In the genomic region with DNA sequence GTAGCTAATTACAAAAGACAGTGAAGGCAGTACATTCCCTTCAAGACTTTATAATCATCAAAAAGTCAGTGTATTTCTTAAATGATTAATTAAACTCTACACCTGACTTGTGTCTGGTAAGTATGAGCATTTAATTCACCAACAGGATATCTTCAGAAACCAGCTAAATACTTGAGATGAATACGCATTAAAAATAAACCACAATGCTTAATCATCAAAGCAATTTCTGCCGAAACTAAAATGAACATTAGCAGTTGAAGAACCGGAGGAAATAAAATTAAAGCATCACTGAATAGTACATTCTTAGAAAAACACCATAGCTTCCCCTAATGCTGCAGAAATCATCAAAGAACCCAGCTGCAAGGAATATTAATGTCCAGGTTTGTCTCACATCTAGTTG, we compare ENCODE assay signal across 23 cellular contexts. TPM values are rescaled to one million over a fixed set of nuclear protein-coding genes. Genes with fewer than 3 reads are reported as not detected.
A peak's percentile ranks its signal among the peaks of the same experiment; 100 is the strongest.
DNase-seq lines count a peak whose midpoint lies in the region; ATAC-seq, FAIRE-seq and TF ChIP-seq lines count a peak whose summit lies in the region.
"Had no signal": no experiment of that assay in that cellular context is flagged by ENCODE, and none has a peak within 500 bp of the region (broad histone marks: within the 10 kb centered on the region; RNA-seq: fewer than 3 reads in every experiment).

No MANE protein-coding gene starts in this region.

- H3K4me1 Mint-ChIP-seq in natural killer cell, result no peaks in the 10 kb centered on the region
- H3K4me1 Mint-ChIP-seq in stimulated activated naive B cell treated with anti-CD40 and anti-IgM and Interleukin-4, amounts not matched to agents 10 μg/mL and 1 μg/mL and 100 μg/mL, for 72 hours, result no peaks in the 10 kb centered on the region
- H3K4me1 Mint-ChIP-seq: CD8-positive, alpha-beta memory T cell had no signal

- H3K27me3 Mint-ChIP-seq in natural killer cell (ENCODE audit: low read depth in 2 of 2), result no peaks in the 10 kb centered on the region
- H3K27me3 Mint-ChIP-seq in stimulated activated naive B cell treated with anti-CD40 and anti-IgM and Interleukin-4, amounts not matched to agents 10 μg/mL and 1 μg/mL and 100 μg/mL, for 72 hours, result no peaks in the 10 kb centered on the region
- H3K27me3 Mint-ChIP-seq: CD8-positive, alpha-beta memory T cell had no signal

- H3K79me2 ChIP-seq in keratinocyte (ENCODE audit: control insufficient read depth, insufficient read depth, low read length), result no peaks in the 10 kb centered on the region

- H2AFZ ChIP-seq in keratinocyte (ENCODE audit: control insufficient read depth, low read length), result no peak overlapping the region

- FAIRE-seq in keratinocyte (lab: Jason Lieb, UNC), result peak; percentile 59
- FAIRE-seq: GM12892, GM18507, H1 had no signal

- no peak overlapping the region for H3K27ac Mint-ChIP-seq in natural killer cell
- no peak overlapping the region for H3K27ac Mint-ChIP-seq in stimulated activated naive B cell treated with anti-CD40 and anti-IgM and Interleukin-4, amounts not matched to agents 10 μg/mL and 1 μg/mL and 100 μg/mL, for 72 hours
- H3K27ac Mint-ChIP-seq: CD8-positive, alpha-beta memory T cell had no signal

- H3K9me1 ChIP-seq in keratinocyte (ENCODE audit: control insufficient read depth, extremely low read depth, insufficient read depth, low read length), result no peaks in the 10 kb centered on the region

- no peaks in the 10 kb centered on the region for H3K9me3 Mint-ChIP-seq in natural killer cell
- no peaks in the 10 kb centered on the region for H3K9me3 Mint-ChIP-seq in stimulated activated naive B cell treated with anti-CD40 and anti-IgM and Interleukin-4, amounts not matched to agents 10 μg/mL and 1 μg/mL and 100 μg/mL, for 72 hours

- H3K27ac ChIP-seq in keratinocyte (ENCODE audit: control insufficient read depth, insufficient read depth, low read length), result no peak overlapping the region

- no peaks in the 10 kb centered on the region for H3K36me3 ChIP-seq in keratinocyte (ENCODE audit: control insufficient read depth in 2 of 2, extremely low read depth in 1 of 2, insufficient read depth in 2 of 2, low read length in 2 of 2)

- H3K4me3 ChIP-seq in keratinocyte (ENCODE audit: control insufficient read depth in 2 of 3, extremely low read depth in 1 of 3, insufficient read depth in 2 of 3, low read depth in 1 of 3, low read length in 3 of 3), result no peak overlapping the region

- no peaks in the 10 kb centered on the region for H4K20me1 ChIP-seq in keratinocyte (ENCODE audit: control insufficient read depth, extremely low read depth, insufficient read depth, low read length)

- DNase-seq in LHCN-M2 (ENCODE audit: low read depth) (peak; percentile 51), amniotic epithelial cell (ENCODE audit: low read depth) (peak; percentile 41), keratinocyte (ENCODE audit: low read depth, low spot score) (no peak), NCI-H2171 treated with DMSO at 0.1 percent for 48 hours (lab: John Stamatoyannopoulos, UW) (no peak), natural killer cell (no peak)
- DNase-seq in stimulated activated naive B cell treated with anti-CD40 and anti-IgM and Interleukin-4, amounts not matched to agents 10 μg/mL and 1 μg/mL and 100 μg/mL, for 72 hours, result no peak
- DNase-seq: Calu3; CD8-positive, alpha-beta memory T cell; DMS153; Kasumi-1; NCI-H1092; NCI-H1436; NCI-H187 treated with DMSO at 0.1 percent for 48 hours; NCI-H226; NCI-H510A treated with DMSO at 0.1 percent for 48 hours; NCI-H82 had no signal

- TF ChIP-seq CTCF in keratinocyte (optimal IDR thresholded peaks at IDR 0.05 in 1 of 3, IDR thresholded peaks at IDR 0.05 in 1 of 3, conservative IDR thresholded peaks at IDR 0.05 in 1 of 3; ENCODE audit: extremely low read depth in 1 of 3, insufficient read depth in 2 of 3, low read length in 3 of 3) (no peak), natural killer cell (IDR thresholded peaks at IDR 0.05) (no peak)

- H3K9ac ChIP-seq in keratinocyte (ENCODE audit: control insufficient read depth, extremely low read depth, insufficient read depth, low read length), result no peak overlapping the region

- no peaks in the 10 kb centered on the region for H3K27me3 ChIP-seq in keratinocyte (ENCODE audit: control insufficient read depth, extremely low read depth, insufficient read depth, low read length)

- H3K9me3 ChIP-seq in keratinocyte (ENCODE audit: control insufficient read depth, low read depth, low read length), result no peaks in the 10 kb centered on the region

- no peak for ATAC-seq in HG03469 (IDR thresholded peaks at IDR 0.05; ENCODE audit: unreplicated experiment)
- no peak for ATAC-seq in natural killer cell
- ATAC-seq in stimulated activated naive B cell treated with anti-CD40 and anti-IgM and Interleukin-4, amounts not matched to agents 10 μg/mL and 1 μg/mL and 100 μg/mL, for 72 hours (replicated peaks), result no peak
- ATAC-seq: HCT116, Right ventricle myocardium inferior had no signal

- intact Hi-C loops in natural killer cell (cut with micrococcal nuclease), result no loop called here

- H3K4me3 Mint-ChIP-seq in natural killer cell, result no peak overlapping the region
- no peak overlapping the region for H3K4me3 Mint-ChIP-seq in stimulated activated naive B cell treated with anti-CD40 and anti-IgM and Interleukin-4, amounts not matched to agents 10 μg/mL and 1 μg/mL and 100 μg/mL, for 72 hours
- H3K4me3 Mint-ChIP-seq: CD8-positive, alpha-beta memory T cell had no signal

- H3K4me2 ChIP-seq in keratinocyte (ENCODE audit: control insufficient read depth, extremely low read depth, insufficient read depth, low read depth, low read length), result no peak overlapping the region

- H3K4me1 ChIP-seq in keratinocyte (ENCODE audit: control insufficient read depth, extremely low read depth, insufficient read depth, low read length), result no peaks in the 10 kb centered on the region

- dilution Hi-C loops in keratinocyte (cut with MboI; ENCODE audit: extremely low pct_ligation_motif_present, low sequenced_read_pairs), result no loop called here

- no peaks in the 10 kb centered on the region for H3K36me3 Mint-ChIP-seq in natural killer cell
- H3K36me3 Mint-ChIP-seq in stimulated activated naive B cell treated with anti-CD40 and anti-IgM and Interleukin-4, amounts not matched to agents 10 μg/mL and 1 μg/mL and 100 μg/mL, for 72 hours, result no peaks in the 10 kb centered on the region
- H3K36me3 Mint-ChIP-seq: CD8-positive, alpha-beta memory T cell had no signal

RNA-seq across cellular contexts. Expression of gene SLC25A21, which starts 32.7 kb away (rescaled TPM):
- 0.19 and 0.57 TPM in 2 replicates for total RNA-seq in LHCN-M2 (2014; rRNA removed)
- polyA plus RNA-seq in LHCN-M2 (2012), result 0.40 TPM
- polyA plus RNA-seq in keratinocyte, result 0.28 to 0.66 TPM (median 0.40 TPM) in 3 replicates
- 0.31 TPM for polyA plus RNA-seq in keratinocyte (2011; ENCODE audit: low read depth)
- 0.25 and 0.57 TPM in 2 replicates for polyA plus RNA-seq in keratinocyte (2011; cell fraction: cytosol; rRNA removed)
- 0.22 and 0.48 TPM in 2 replicates for polyA plus RNA-seq in keratinocyte (2011; cell fraction: nucleus; rRNA removed)
- polyA plus RNA-seq in keratinocyte (2012; ENCODE audit: low replicate concordance), result 0.28 and 0.39 TPM in 2 replicates
- 0.07 to 1.4 TPM (median 0.99 TPM) in 3 replicates for polyA minus RNA-seq in keratinocyte
- not detected for polyA minus RNA-seq in keratinocyte (2011; cell fraction: cytosol; rRNA and poly(A)+ RNA removed)
- 0.21 and 2.2 TPM in 2 replicates for polyA minus RNA-seq in keratinocyte (2011; cell fraction: nucleus; rRNA and poly(A)+ RNA removed)
- not detected for total RNA-seq in natural killer cell
- total RNA-seq: CD8-positive, alpha-beta memory T cell; OCI-LY7 had no signal
- polyA plus RNA-seq: CD8-positive, alpha-beta memory T cell had no signal

RNA-seq across cellular contexts. Expression of gene MIPOL1, which starts 58.0 kb away (rescaled TPM):
- 9.9 and 12.4 TPM in 2 replicates for total RNA-seq in LHCN-M2 (2014; rRNA removed)
- polyA plus RNA-seq in LHCN-M2 (2012), result 1.6 TPM
- 6.1 to 10.9 TPM (median 6.1 TPM) in 3 replicates for polyA plus RNA-seq in keratinocyte
- polyA plus RNA-seq in keratinocyte (2011; ENCODE audit: low read depth), result 38.9 TPM
- polyA plus RNA-seq in keratinocyte (2011; cell fraction: cytosol; rRNA removed), result 4.0 and 9.5 TPM in 2 replicates
- 8.4 and 9.9 TPM in 2 replicates for polyA plus RNA-seq in keratinocyte (2011; cell fraction: nucleus; rRNA removed)
- 4.7 and 5.9 TPM in 2 replicates for polyA plus RNA-seq in keratinocyte (2012; ENCODE audit: low replicate concordance)
- 0.69 to 19.1 TPM (median 3.8 TPM) in 3 replicates for polyA minus RNA-seq in keratinocyte
- polyA minus RNA-seq in keratinocyte (2011; cell fraction: cytosol; rRNA and poly(A)+ RNA removed), result 5.4 TPM
- 19.7 and 49.8 TPM in 2 replicates for polyA minus RNA-seq in keratinocyte (2011; cell fraction: nucleus; rRNA and poly(A)+ RNA removed)
- total RNA-seq in natural killer cell, result not detected
- total RNA-seq: CD8-positive, alpha-beta memory T cell; OCI-LY7 had no signal
- polyA plus RNA-seq: CD8-positive, alpha-beta memory T cell had no signal

Comparison
In these comparisons a context has a peak if more than half of its experiments do, and no peak if none do; other contexts are left out.
1. DNase-seq: peak in LHCN-M2 (single experiment) and amniotic epithelial cell (single experiment); none in keratinocyte (single experiment), NCI-H2171 treated with DMSO at 0.1 percent for 48 hours (single experiment), natural killer cell (single experiment) and stimulated activated naive B cell treated with anti-CD40 and anti-IgM and Interleukin-4, amounts not matched to agents 10 μg/mL and 1 μg/mL and 100 μg/mL, for 72 hours (single experiment).